Comparison of ENCODE assay signal across 8 cellular contexts in genomic region chr10:92517034-92517655, GRCh38. TPM values are rescaled to one million over a fixed set of nuclear protein-coding genes. Genes with fewer than 3 reads are reported as not detected.
DNase-seq lines count a peak whose midpoint lies in the region; ATAC-seq, FAIRE-seq and TF ChIP-seq lines count a peak whose summit lies in the region.

No MANE protein-coding gene starts in this region.

- no peak overlapping the region for H3K4me3 Mint-ChIP-seq in activated T-cell treated with anti-CD3 and anti-CD28 coated beads, Interleukin-2, amount 50 U/mL, for 72 hours

- TF ChIP-seq CTCF in thoracic aorta (IDR thresholded peaks at IDR 0.05): peak; percentile 64

- no peak overlapping the region for H3K4me3 ChIP-seq in thoracic aorta

- no peaks in the 10 kb centered on the region for H3K27me3 ChIP-seq in thoracic aorta (replicated peaks; ENCODE audit: insufficient read depth)

- no peaks in the 10 kb centered on the region for H3K4me1 ChIP-seq in thoracic aorta (ENCODE audit: control insufficient read depth in 1 of 2, low read depth in 2 of 2)

- no peaks in the 10 kb centered on the region for H3K27me3 Mint-ChIP-seq in activated T-cell treated with anti-CD3 and anti-CD28 coated beads, Interleukin-2, amount 50 U/mL, for 72 hours (ENCODE audit: low read depth)

- peaks cover 9% of the 10 kb centered on the region for H3K36me3 ChIP-seq in thoracic aorta

- peaks cover 6% of the 10 kb centered on the region for H3K4me1 Mint-ChIP-seq in activated T-cell treated with anti-CD3 and anti-CD28 coated beads, Interleukin-2, amount 50 U/mL, for 72 hours (ENCODE audit: low read depth)

- ATAC-seq in GM18873 (IDR thresholded peaks at IDR 0.05; ENCODE audit: low FRiP score, unreplicated experiment): peak; percentile 76
- peak; percentile 80 to 84 for ATAC-seq in activated T-cell treated with anti-CD3 and anti-CD28 coated beads, Interleukin-2, amount 50 U/mL, for 72 hours (replicated peaks in 1 of 2)
- ATAC-seq in thoracic aorta (ENCODE audit: insufficient number of reproducible peaks, low FRiP score, low read depth): no peak

- H3K9me3 Mint-ChIP-seq in activated T-cell treated with anti-CD3 and anti-CD28 coated beads, Interleukin-2, amount 50 U/mL, for 72 hours: no peaks in the 10 kb centered on the region

- H3K9me3 ChIP-seq in thoracic aorta: no peaks in the 10 kb centered on the region

- FAIRE-seq in RCC 7860 (lab: Jason Lieb, UNC): peak; percentile 80

- peaks cover 0 to under 1% of the 10 kb centered on the region in 2 donors for H3K36me3 Mint-ChIP-seq in activated T-cell treated with anti-CD3 and anti-CD28 coated beads, Interleukin-2, amount 50 U/mL, for 72 hours (ENCODE audit: insufficient read depth in 2 of 2)

- H3K27ac ChIP-seq in thoracic aorta: no peak overlapping the region

- H3K27ac Mint-ChIP-seq in activated T-cell treated with anti-CD3 and anti-CD28 coated beads, Interleukin-2, amount 50 U/mL, for 72 hours: no peak overlapping the region

- DNase-seq in Ammon's horn (ENCODE audit: low spot score): peak; percentile 89
- peak; percentile 31 for DNase-seq in KG1 (lab: John Stamatoyannopoulos, UW)
- DNase-seq in RCC 7860 (ENCODE audit: low spot score): peak; percentile 59
- peak; percentile 64 to 67 for DNase-seq in activated T-cell treated with anti-CD3 and anti-CD28 coated beads, Interleukin-2, amount 50 U/mL, for 72 hours
- peak; percentile 90 for DNase-seq in fibroblast of peridontal ligament (ENCODE audit: extremely low read depth)
- DNase-seq in non-pigmented ciliary epithelial cell (ENCODE audit: low read depth): peak; percentile 27
- peak; percentile 18 for DNase-seq in thoracic aorta (ENCODE audit: low spot score)

RNA-seq across cellular contexts. Expression of gene IDE, which starts 56.7 kb away (rescaled TPM):
- 10 to 100 TPM; 23.3 to 23.5 TPM for total RNA-seq in activated T-cell treated with anti-CD3 and anti-CD28 coated beads, Interleukin-2, amount 50 U/mL, for 72 hours
- total RNA-seq in thoracic aorta: 10 to 100 TPM; 26.0 to 39.1 TPM

Comparison
In these comparisons a context has a peak if more than half of its experiments do, and no peak if none do; other contexts are left out.
1. DNase-seq: peak in every context shown above with its lines; median percentile 90 in fibroblast of peridontal ligament; 89 in Ammon's horn; 66 in activated T-cell treated with anti-CD3 and anti-CD28 coated beads, Interleukin-2, amount 50 U/mL, for 72 hours; 59 in RCC 7860; 31 in KG1; 27 in non-pigmented ciliary epithelial cell; 18 in thoracic aorta.